ENCODE assay signal across 14 cellular contexts in the genomic region with DNA sequence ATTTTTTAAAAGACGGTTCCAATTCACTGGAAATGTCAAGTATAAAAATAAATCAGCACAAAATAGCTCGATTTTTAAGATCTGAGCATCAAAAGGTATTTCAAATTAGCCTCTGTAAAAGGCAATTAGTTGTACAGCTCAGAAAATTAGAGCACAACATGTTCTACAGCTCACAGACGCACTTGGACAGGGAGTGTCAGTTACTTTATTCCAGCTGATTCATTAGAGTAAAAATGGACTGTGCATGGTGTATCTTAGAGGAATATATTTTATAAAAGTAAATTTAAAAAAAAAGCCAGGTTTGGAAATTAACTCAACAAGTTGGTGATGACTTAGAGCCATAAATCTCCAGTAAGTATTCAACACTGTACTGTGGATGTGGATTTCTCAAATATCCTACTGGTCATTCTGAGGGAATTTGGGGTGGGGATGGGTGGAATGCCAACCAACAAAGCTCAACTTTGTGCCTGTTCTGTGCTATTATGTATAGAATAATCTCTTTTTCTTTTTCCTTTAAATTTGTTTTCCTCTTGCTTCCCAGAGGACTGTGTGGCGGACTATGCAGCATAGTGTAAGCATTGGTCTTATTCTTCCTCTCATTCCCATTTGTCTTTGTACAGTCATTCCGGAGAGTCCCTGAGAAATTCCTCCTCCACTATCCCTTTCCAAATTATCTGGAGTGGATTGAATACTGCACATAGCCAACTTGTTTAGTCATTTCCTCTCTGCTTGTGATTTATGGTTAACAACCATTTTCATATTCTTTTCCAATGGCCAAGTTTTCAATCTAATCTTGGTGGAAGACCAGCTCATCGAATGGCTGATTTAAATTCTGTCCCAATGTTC.
DNase-seq lines count a peak whose midpoint lies in the region; ATAC-seq and TF ChIP-seq lines count a peak whose summit lies in the region.
"Had no signal": no experiment of that assay in that cellular context is flagged by ENCODE, and none has a peak within 500 bp of the region (broad histone marks: within the 10 kb centered on the region; RNA-seq: fewer than 3 reads in every experiment).

No MANE protein-coding gene starts in this region.

- H3K27me3 ChIP-seq in breast epithelium = no peaks in the 10 kb centered on the region
- no peaks in the 10 kb centered on the region for H3K27me3 ChIP-seq in right cardiac atrium (ENCODE audit: control insufficient read depth, insufficient read depth)
- no peaks in the 10 kb centered on the region for H3K27me3 ChIP-seq in tibial nerve

- ATAC-seq in right cardiac atrium (peak; percentile 65 to 72), HG02981 (IDR thresholded peaks at IDR 0.05; ENCODE audit: unreplicated experiment) (no peak)
- ATAC-seq: T-cell had no signal

- DNase-seq in MCF 10A (ENCODE audit: unreplicated experiment) (peak; percentile 71), breast epithelium (ENCODE audit: low spot score in 2 of 2) (no peak), astrocyte of the hippocampus (ENCODE audit: low read depth, low spot score) (peak; percentile 81), right cardiac atrium (no peak), tibial nerve (ENCODE audit: low spot score in 2 of 2) (no peak), NK-92 (lab: John Stamatoyannopoulos, UW; ENCODE audit: unreplicated experiment) (no peak)
- no peak for DNase-seq in stimulated activated CD4-positive, alpha-beta T cell treated with anti-CD3 and anti-CD28 coated beads, Interleukin-15, amount 100 ng/mL, for 24 hours
- DNase-seq: head of caudate nucleus; NCI-H526; stimulated activated CD4-positive, alpha-beta T cell treated with anti-CD3 and anti-CD28 coated beads, Interleukin-1b, Interleukin-23, amount 100 ng/mL, for 48 hours; T-cell had no signal

- TF ChIP-seq EP300 in tibial nerve (IDR thresholded peaks at IDR 0.05) = peak in 1 of 2 donors; percentile 8

- H3K36me3 ChIP-seq in breast epithelium = no peaks in the 10 kb centered on the region
- H3K36me3 ChIP-seq in tibial nerve = no peaks in the 10 kb centered on the region
- H3K36me3 ChIP-seq: HAP-1 had no signal

- intact Hi-C loops in MCF 10A (cut with micrococcal nuclease) (loop anchor here (10.0 kb wide), 1 partner anchor 75 kb away; no protein-coding TSS in a partner anchor), breast epithelium (cut with DNase I; ENCODE audit: low total_unique reads) (no loop called here), right cardiac atrium (cut with DNase I) (no loop called here)

- TF ChIP-seq POLR2A in breast epithelium (IDR thresholded peaks at IDR 0.05) (no peak), tibial nerve (IDR thresholded peaks at IDR 0.05) (no peak)

- TF ChIP-seq CTCF in MCF 10A (IDR thresholded peaks at IDR 0.05; ENCODE audit: unreplicated experiment) (no peak), breast epithelium (IDR thresholded peaks at IDR 0.05) (no peak), tibial nerve (IDR thresholded peaks at IDR 0.05) (no peak)

- no peaks in the 10 kb centered on the region for H3K9me3 Mint-ChIP-seq in MCF 10A (ENCODE audit: unreplicated experiment)
- H3K9me3 Mint-ChIP-seq: stimulated activated naive CD8-positive, alpha-beta T cell treated with anti-CD3 and anti-CD28 coated beads, Interleukin-15, Interleukin-2, amounts not matched to agents 100 ng/mL and 50 ng/mL, for 24 hours; T-cell had no signal

- CTCF ChIA-PET in MCF 10A (lab: Yijun Ruan, JAX) = interaction anchor here (0.5 to 1.0 kb wide), 5 partner anchors 27 to 1341 kb away, joined by 3 to 5 read pairs (median 3); no protein-coding TSS in a partner anchor

- peak overlapping the region; percentile 16 for H3K4me3 Mint-ChIP-seq in MCF 10A (ENCODE audit: unreplicated experiment)
- H3K4me3 Mint-ChIP-seq: stimulated activated naive CD8-positive, alpha-beta T cell treated with anti-CD3 and anti-CD28 coated beads, Interleukin-15, Interleukin-2, amounts not matched to agents 100 ng/mL and 50 ng/mL, for 24 hours; T-cell had no signal

- peaks cover 20% of the 10 kb centered on the region for H3K4me1 Mint-ChIP-seq in MCF 10A (ENCODE audit: insufficient read depth, unreplicated experiment)

- H3K27me3 Mint-ChIP-seq in MCF 10A (ENCODE audit: insufficient read depth, unreplicated experiment) = no peaks in the 10 kb centered on the region
- H3K27me3 Mint-ChIP-seq: stimulated activated naive CD8-positive, alpha-beta T cell treated with anti-CD3 and anti-CD28 coated beads, Interleukin-15, Interleukin-2, amounts not matched to agents 100 ng/mL and 50 ng/mL, for 24 hours had no signal

- no peak overlapping the region for H3K4me3 ChIP-seq in breast epithelium
- H3K4me3 ChIP-seq in right cardiac atrium (ENCODE audit: low read length) = no peak overlapping the region
- no peak overlapping the region for H3K4me3 ChIP-seq in tibial nerve
- H3K4me3 ChIP-seq: HAP-1 had no signal

- no peaks in the 10 kb centered on the region for H3K4me1 ChIP-seq in breast epithelium
- no peaks in the 10 kb centered on the region for H3K4me1 ChIP-seq in right cardiac atrium (ENCODE audit: control insufficient read depth, insufficient read depth, low read length)
- peaks cover 0 to 53% (median 6%) of the 10 kb centered on the region in 4 donors for H3K4me1 ChIP-seq in tibial nerve

- no peaks in the 10 kb centered on the region for H3K9me3 ChIP-seq in breast epithelium
- no peaks in the 10 kb centered on the region for H3K9me3 ChIP-seq in right cardiac atrium (ENCODE audit: control insufficient read depth, low read length)
- H3K9me3 ChIP-seq in tibial nerve = no peaks in the 10 kb centered on the region
- H3K9me3 ChIP-seq: HAP-1 had no signal

- TSS peak; percentile 43 for BruUV-seq in MCF 10A (replicated peaks; lab: Mats Ljungman, UMichigan)

- H3K27ac Mint-ChIP-seq in MCF 10A (ENCODE audit: low read depth, unreplicated experiment) = peak overlapping the region; percentile 80
- H3K27ac Mint-ChIP-seq: stimulated activated naive CD8-positive, alpha-beta T cell treated with anti-CD3 and anti-CD28 coated beads, Interleukin-15, Interleukin-2, amounts not matched to agents 100 ng/mL and 50 ng/mL, for 24 hours; T-cell had no signal

- no peak overlapping the region for H3K27ac ChIP-seq in breast epithelium
- no peak overlapping the region for H3K27ac ChIP-seq in right cardiac atrium (ENCODE audit: low read length)
- H3K27ac ChIP-seq in tibial nerve = peak overlapping the region in 3 of 4 donors; percentile 29 to 75 (median 55)

- POLR2A ChIA-PET in MCF 10A (lab: Yijun Ruan, JAX) = interaction anchor here (0.6 to 2.3 kb wide), 8 partner anchors 13 to 1084 kb away, joined by 3 to 20 read pairs (median 5); partner anchors contain the start of gene GPC6

- no peaks in the 10 kb centered on the region for H3K36me3 Mint-ChIP-seq in MCF 10A (ENCODE audit: insufficient read depth, unreplicated experiment)
- H3K36me3 Mint-ChIP-seq: T-cell had no signal

- WGBS in right cardiac atrium = 48% methylated on average over 6 of the region's 6 CpGs
- WGBS in tibial nerve, 2 donors = 37 to 42% methylated on average over 6 of the region's 6 CpGs

Comparison
In these comparisons a context has a peak if more than half of its experiments do, and no peak if none do; other contexts are left out.
1. DNase-seq: peak in MCF 10A (single experiment) and astrocyte of the hippocampus (single experiment); none in breast epithelium (0 of 2), right cardiac atrium (0 of 3), tibial nerve (0 of 2), stimulated activated CD4-positive, alpha-beta T cell treated with anti-CD3 and anti-CD28 coated beads, Interleukin-15, amount 100 ng/mL, for 24 hours (single experiment) and NK-92 (single experiment).
2. H3K27ac ChIP-seq: peak in tibial nerve (3 of 4); none in breast epithelium (0 of 2) and right cardiac atrium (single experiment).